In genomic region chr3:58751235-58751634, GRCh38 we compare ENCODE assay signal across 17 cellular contexts.
DNase-seq lines count a peak whose midpoint lies in the region; ATAC-seq and TF ChIP-seq lines count a peak whose summit lies in the region.
"Had no signal": no experiment of that assay in that cellular context is flagged by ENCODE, and none has a peak within 500 bp of the region (broad histone marks: within the 10 kb centered on the region; RNA-seq: fewer than 3 reads in every experiment).

No MANE protein-coding gene starts in this region.

- no peak overlapping the region for H3K23ac ChIP-seq in mesendoderm (ENCODE audit: low read length)

- H3K27me3 ChIP-seq in WERI-Rb-1 (ENCODE audit: insufficient read depth, low read depth, severe bottlenecking) (no peaks in the 10 kb centered on the region), mesendoderm (ENCODE audit: insufficient read depth, low read length, poor library complexity) (no peaks in the 10 kb centered on the region)
- H3K27me3 ChIP-seq: BLaER1 treated with 17β-estradiol and CSF1 and Interleukin-3, amounts not matched to agents 10 nM and 100 nM had no signal

- H3K18ac ChIP-seq in mesendoderm (ENCODE audit: low read length) = no peak overlapping the region

- no peak overlapping the region for H4K5ac ChIP-seq in mesendoderm (ENCODE audit: low read length)

- no peaks in the 10 kb centered on the region for H3K4me1 ChIP-seq in mesendoderm (ENCODE audit: control insufficient read depth, low read depth, low read length)
- H3K4me1 ChIP-seq: A549, Caco-2 had no signal

- H4K8ac ChIP-seq in mesendoderm (ENCODE audit: low read depth, low read length) = no peak overlapping the region

- H3K4me3 ChIP-seq in WERI-Rb-1 (ENCODE audit: low read depth, low read length) = no peak overlapping the region
- no peak overlapping the region for H3K4me3 ChIP-seq in mesendoderm (ENCODE audit: low read length)
- H3K4me3 ChIP-seq: A549; BLaER1 treated with 17β-estradiol and CSF1 and Interleukin-3, amounts not matched to agents 10 nM and 100 nM had no signal

- H3K36me3 ChIP-seq in WERI-Rb-1 (no peaks in the 10 kb centered on the region), mesendoderm (ENCODE audit: control insufficient read depth, insufficient read depth, low read length) (no peaks in the 10 kb centered on the region)

- H3K79me2 ChIP-seq in mesendoderm (ENCODE audit: control insufficient read depth, insufficient read depth, low read length) = no peaks in the 10 kb centered on the region

- no peak overlapping the region for H3K4ac ChIP-seq in mesendoderm (ENCODE audit: low read depth, low read length)

- H3K27ac ChIP-seq in WERI-Rb-1 (no peak overlapping the region), mesendoderm (ENCODE audit: low read depth, low read length) (no peak overlapping the region)
- H3K27ac ChIP-seq: 22Rv1; A549; BLaER1 treated with 17β-estradiol and CSF1 and Interleukin-3, amounts not matched to agents 10 nM and 100 nM; C4-2B had no signal

- H3K9ac ChIP-seq in mesendoderm (ENCODE audit: low read length) = no peak overlapping the region
- H3K9ac ChIP-seq: BLaER1 treated with 17β-estradiol and CSF1 and Interleukin-3, amounts not matched to agents 10 nM and 100 nM had no signal

- no peak overlapping the region for H3K56ac ChIP-seq in mesendoderm (ENCODE audit: low read length)

- DNase-seq in NCI-H82 (lab: John Stamatoyannopoulos, UW) (peak; percentile 5), NCI-H82 treated with DMSO at 0.1 percent for 48 hours (lab: John Stamatoyannopoulos, UW; ENCODE audit: unreplicated experiment) (no peak), WERI-Rb-1 (peak; percentile 53), mesendoderm (peak; percentile 51), OCI-M2 (lab: John Stamatoyannopoulos, UW; ENCODE audit: unreplicated experiment) (no peak)
- DNase-seq: AML-193; Caco-2; Calu3; CD4-positive, alpha-beta T cell; CD8-positive, alpha-beta T cell; DMS79 treated with DMSO at 0.1 percent for 48 hours; GF-D8 had no signal

- WGBS in mesendoderm (ENCODE audit: extremely low coverage, insufficient coverage, low lambda C conversion rate) = no CpG with 5 or more reads among the region's 4 CpGs

- no peak overlapping the region for H3K4me2 ChIP-seq in mesendoderm (ENCODE audit: low read length)
- H3K4me2 ChIP-seq: A549 had no signal

- H3K9me3 ChIP-seq in WERI-Rb-1 (ENCODE audit: severe bottlenecking) = no peaks in the 10 kb centered on the region
- H3K9me3 ChIP-seq: A549; BLaER1 treated with 17β-estradiol and CSF1 and Interleukin-3, amounts not matched to agents 10 nM and 100 nM; Caco-2 had no signal

- H2BK5ac ChIP-seq in mesendoderm (ENCODE audit: low read length) = no peak overlapping the region

- no peak overlapping the region for H2AK5ac ChIP-seq in mesendoderm (ENCODE audit: low read length)

- no peak overlapping the region for H2BK15ac ChIP-seq in mesendoderm (replicated peaks; ENCODE audit: low read depth)

- no peak for ATAC-seq in HG02642 (IDR thresholded peaks at IDR 0.05; ENCODE audit: poor library complexity, unreplicated experiment)
- ATAC-seq: A549; CD8-positive, alpha-beta T cell had no signal

- H2BK120ac ChIP-seq in mesendoderm (ENCODE audit: low read depth, low read length) = no peak overlapping the region

- TF ChIP-seq CTCF in WERI-Rb-1 (IDR thresholded peaks at IDR 0.05; ENCODE audit: low read depth, low read length) = no peak

- no peaks in the 10 kb centered on the region for H3K79me1 ChIP-seq in mesendoderm (ENCODE audit: low read length)

Comparison
In these comparisons a context has a peak if more than half of its experiments do, and no peak if none do; other contexts are left out.
1. DNase-seq: peak in NCI-H82 (single experiment), WERI-Rb-1 (single experiment) and mesendoderm (single experiment); none in NCI-H82 treated with DMSO at 0.1 percent for 48 hours (single experiment) and OCI-M2 (single experiment).